In genomic region chr6:145633981-145634627, GRCh38 we compare ENCODE assay signal across 8 cellular contexts.
DNase-seq lines count a peak whose midpoint lies in the region; ATAC-seq and TF ChIP-seq lines count a peak whose summit lies in the region.

No MANE protein-coding gene starts in this region.

- no peak overlapping the region for H3K4me3 ChIP-seq in parathyroid adenoma (ENCODE audit: low read depth, low read length)
- no peak overlapping the region for H3K4me3 ChIP-seq in upper lobe of right lung

- no peak overlapping the region for H2BK20ac ChIP-seq in H9 (ENCODE audit: low read depth, low read length, poor library complexity, severe bottlenecking)

- peak; percentile 82 for TF ChIP-seq CTCF in GM10248 (IDR thresholded peaks at IDR 0.05; ENCODE audit: control extremely low read depth, extremely low read depth, low read depth, missing control alignments)
- TF ChIP-seq CTCF in H9 (conservative IDR thresholded peaks at IDR 0.05), result peak; percentile 90
- TF ChIP-seq CTCF in LNCAP (IDR thresholded peaks at IDR 0.05), result peak; percentile 84
- peak; percentile 91 for TF ChIP-seq CTCF in parathyroid adenoma (IDR thresholded peaks at IDR 0.05)
- TF ChIP-seq CTCF in upper lobe of right lung (IDR thresholded peaks at IDR 0.05), result peak; percentile 88

- H3K23ac ChIP-seq in H9 (ENCODE audit: insufficient read length, low read depth, low read length), result no peak overlapping the region

- H3K4me1 ChIP-seq in H9 (ENCODE audit: insufficient read depth, low read length) (peaks cover 4% of the 10 kb centered on the region; the same call in 1 of the 2 replicates), parathyroid adenoma (peaks cover 4% of the 10 kb centered on the region), upper lobe of right lung (no peaks in the 10 kb centered on the region)

- H3K9me3 ChIP-seq in H9 (ENCODE audit: control insufficient read depth, low read depth, low read length), result no peaks in the 10 kb centered on the region
- no peaks in the 10 kb centered on the region for H3K9me3 ChIP-seq in parathyroid adenoma (ENCODE audit: control insufficient read depth, low read length)
- no peaks in the 10 kb centered on the region for H3K9me3 ChIP-seq in upper lobe of right lung

- no peak overlapping the region for H4K8ac ChIP-seq in H9 (replicated peaks; ENCODE audit: insufficient read length, low read depth, low read length)

- no peak overlapping the region for H3K18ac ChIP-seq in H9 (ENCODE audit: insufficient read length, low read depth, low read length)

- H3K27ac ChIP-seq in H9 (ENCODE audit: insufficient read length, low read depth, low read length) (no peak overlapping the region), parathyroid adenoma (no peak overlapping the region), upper lobe of right lung (no peak overlapping the region)

- no peak overlapping the region for H2BK5ac ChIP-seq in H9 (ENCODE audit: insufficient read length, low read length)

- no peak overlapping the region for H4K91ac ChIP-seq in H9 (ENCODE audit: insufficient read length, low read depth, low read length)

- DNase-seq in GM10248 (ENCODE audit: extremely low spot score) (peak; percentile 70), H9 (peak; percentile 86), SHP77 (lab: John Stamatoyannopoulos, UW) (peak; percentile 66 to 78), globus pallidus (ENCODE audit: low spot score) (peak; percentile 78), upper lobe of right lung (peak; percentile 86)
- peak; percentile 48 for DNase-seq in activated effector memory CD4-positive, alpha-beta T cell treated with Interleukin-2 at 50 U/mL for 16 hours

- H2BK120ac ChIP-seq in H9 (ENCODE audit: low read depth, low read length, poor library complexity, severe bottlenecking), result no peak overlapping the region

- no peak overlapping the region for H3K14ac ChIP-seq in H9 (ENCODE audit: insufficient read depth, low read length)

- WGBS in H9 (ENCODE audit: extremely low coverage, insufficient read length, low lambda C conversion rate), result no CpG with 5 or more reads among the region's 11 CpGs

- no peaks in the 10 kb centered on the region for H3K9me3 Mint-ChIP-seq in H9

- peak overlapping the region; percentile 62 for H3K4me2 ChIP-seq in H9 (ENCODE audit: insufficient read depth, insufficient read length, low read length)
- H3K4me2 ChIP-seq in parathyroid adenoma (ENCODE audit: low read length), result no peak overlapping the region

- H3K23me2 ChIP-seq in H9 (ENCODE audit: insufficient read length, low read depth, low read length, poor library complexity, severe bottlenecking), result peaks cover 3% of the 10 kb centered on the region

- CTCF ChIA-PET in GM10248 (lab: Yijun Ruan, JAX), result interaction anchor here (0.7 to 2.8 kb wide), 55 partner anchors 9 to 1441 kb away, joined by 3 to 33 read pairs (median 4); no protein-coding TSS in a partner anchor

- H3K79me2 ChIP-seq in H9 (ENCODE audit: insufficient read depth, low read length) (no peaks in the 10 kb centered on the region), parathyroid adenoma (no peaks in the 10 kb centered on the region)

- peak; percentile 94 for ATAC-seq in upper lobe of right lung

- H3K79me1 ChIP-seq in H9 (ENCODE audit: insufficient read depth, low read depth, low read length, poor library complexity, severe bottlenecking), result no peaks in the 10 kb centered on the region

- H3K27ac Mint-ChIP-seq in H9, result no peak overlapping the region

- no peak overlapping the region for H2BK12ac ChIP-seq in H9 (ENCODE audit: insufficient read length, low read depth, low read length)

- H3K9ac ChIP-seq in H9 (ENCODE audit: extremely low read depth, insufficient read length, low read length), result peak overlapping the region; percentile 3
- no peak overlapping the region for H3K9ac ChIP-seq in parathyroid adenoma

- H3K27me3 ChIP-seq in H9 (ENCODE audit: insufficient read depth, low read length) (no peaks in the 10 kb centered on the region), parathyroid adenoma (ENCODE audit: control insufficient read depth, insufficient read depth, low read length) (no peaks in the 10 kb centered on the region), upper lobe of right lung (no peaks in the 10 kb centered on the region)

- intact Hi-C loops in upper lobe of right lung (cut with DNase I), result no loop called here

- no peak overlapping the region for H2BK15ac ChIP-seq in H9 (ENCODE audit: low read depth, low read length)

- no peaks in the 10 kb centered on the region for H3K27me3 Mint-ChIP-seq in H9 (ENCODE audit: low read depth)

- no peak overlapping the region for H4K5ac ChIP-seq in H9 (ENCODE audit: insufficient read length, low read depth, low read length)

- H3K4me3 Mint-ChIP-seq in H9, result peak overlapping the region in 1 of 2 experiments; percentile 19; a peak in 3 of 5 replicates

- no peak overlapping the region for H3K4ac ChIP-seq in H9 (ENCODE audit: low read depth, low read length)

- no peak overlapping the region for H3T11ph ChIP-seq in H9 (ENCODE audit: low read length)

- no peaks in the 10 kb centered on the region for H3K36me3 Mint-ChIP-seq in H9 (ENCODE audit: insufficient read depth in 1 of 3, low read depth in 3 of 3)

- peaks cover 8 to 14% of the 10 kb centered on the region in 2 experiments for H3K4me1 Mint-ChIP-seq in H9

- POLR2A ChIA-PET in GM10248 (lab: Yijun Ruan, JAX), result interaction anchor here (0.6 kb wide), 1 partner anchor 438 kb away, joined by 6 read pairs; no protein-coding TSS in a partner anchor

- H2AK5ac ChIP-seq in H9 (ENCODE audit: insufficient read length, low read length), result no peak overlapping the region

- H3K36me3 ChIP-seq in parathyroid adenoma (ENCODE audit: control insufficient read depth, insufficient read depth, low read length) (no peaks in the 10 kb centered on the region), upper lobe of right lung (no peaks in the 10 kb centered on the region)

- no peak overlapping the region for H3K56ac ChIP-seq in H9 (ENCODE audit: insufficient read length, low read depth, low read length)

- H2AFZ ChIP-seq in H9 (ENCODE audit: low read length) (no peak overlapping the region), parathyroid adenoma (peak overlapping the region; percentile 48)

- no peaks in the 10 kb centered on the region for H4K20me1 ChIP-seq in H9 (ENCODE audit: control insufficient read depth, insufficient read depth, insufficient read length)
